In genomic region chr9:37534901-37535300, GRCh38 we compare ENCODE assay signal across 12 cellular contexts.
"Had no signal": no experiment of that assay in that cellular context is flagged by ENCODE, and none has a peak within 500 bp of the region (broad histone marks: within the 10 kb centered on the region; RNA-seq: fewer than 3 reads in every experiment).

No MANE protein-coding gene starts in this region.

- H3K4me1 Mint-ChIP-seq: activated CD4-positive, alpha-beta T cell treated with anti-CD3 and anti-CD28 coated beads for 36 hours had no signal

- H3K27me3 Mint-ChIP-seq: activated CD4-positive, alpha-beta T cell treated with anti-CD3 and anti-CD28 coated beads for 36 hours had no signal

- H3K27me3 ChIP-seq: adrenal gland, pancreas, right lobe of liver had no signal

- H3K4me3 ChIP-seq: adrenal gland, pancreas, right lobe of liver had no signal

- H3K36me3 Mint-ChIP-seq: activated naive CD4-positive, alpha-beta T cell treated with anti-CD3 and anti-CD28 coated beads, Interleukin-2, amount 50 U/mL, for 72 hours had no signal

- H3K9me3 ChIP-seq: adrenal gland, pancreas, right lobe of liver had no signal

- DNase-seq: activated CD4-positive, alpha-beta T cell treated with anti-CD3 and anti-CD28 coated beads for 36 hours; activated CD4-positive, alpha-beta T cell treated with anti-CD3 and anti-CD28 coated beads, Interleukin-2, amount 50 U/mL, for 48 hours; activated gamma-delta T cell treated with Interleukin-2 at 50 U/mL for 16 hours; adrenal gland; left ventricle myocardium superior; right lobe of liver; small intestine; stimulated activated CD4-positive, alpha-beta T cell treated with anti-CD3 and anti-CD28 coated beads, Interleukin-4, amount 100 ng/mL, for 1 hour; T-helper 2 cell had no signal

- H3K27ac ChIP-seq: adrenal gland, right lobe of liver had no signal

- H3K9me3 Mint-ChIP-seq: activated naive CD4-positive, alpha-beta T cell treated with anti-CD3 and anti-CD28 coated beads, Interleukin-2, amount 50 U/mL, for 72 hours had no signal

- H3K4me1 ChIP-seq: adrenal gland, right lobe of liver had no signal

- H3K4me3 Mint-ChIP-seq: activated CD4-positive, alpha-beta T cell treated with anti-CD3 and anti-CD28 coated beads for 36 hours had no signal

- ATAC-seq: activated CD4-positive, alpha-beta T cell treated with anti-CD3 and anti-CD28 coated beads for 36 hours; activated naive CD4-positive, alpha-beta T cell treated with anti-CD3 and anti-CD28 coated beads, Interleukin-2, amount 50 U/mL, for 72 hours; esophagus mucosa; left ventricle myocardium superior; right lobe of liver had no signal

- H3K27ac Mint-ChIP-seq: activated CD4-positive, alpha-beta T cell treated with anti-CD3 and anti-CD28 coated beads for 36 hours; activated naive CD4-positive, alpha-beta T cell treated with anti-CD3 and anti-CD28 coated beads, Interleukin-2, amount 50 U/mL, for 72 hours had no signal
